Comparison of ENCODE assay signal across 33 cellular contexts in the genomic region with DNA sequence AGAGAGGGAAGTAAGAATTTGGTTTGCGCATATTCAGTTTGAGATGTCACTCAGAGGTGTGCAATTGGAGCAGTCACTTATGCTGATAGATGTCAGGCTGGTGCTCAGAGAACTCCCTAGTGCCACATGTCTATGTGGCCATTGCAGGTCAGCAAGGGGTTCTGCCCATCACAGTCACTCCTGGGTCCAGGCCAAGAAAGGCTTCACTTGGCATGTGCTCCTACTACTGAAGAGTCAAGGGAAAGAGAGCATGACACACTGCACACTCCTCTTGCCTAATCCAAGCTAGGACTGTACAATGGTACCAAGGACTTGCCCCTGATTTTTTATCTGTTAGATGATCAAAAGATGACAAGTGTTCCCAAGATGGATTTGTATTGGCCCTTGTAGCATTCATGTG. TPM values are rescaled to one million over a fixed set of nuclear protein-coding genes. Genes with fewer than 3 reads are reported as not detected.
"Had no signal": no experiment of that assay in that cellular context is flagged by ENCODE, and none has a peak within 500 bp of the region (broad histone marks: within the 10 kb centered on the region; RNA-seq: fewer than 3 reads in every experiment).

No MANE protein-coding gene starts in this region.

- H3K9me3 ChIP-seq: body of pancreas, SJCRH30 had no signal

- H3K4me3 ChIP-seq: body of pancreas, breast epithelium, K562, PC-9, SJCRH30, SK-N-MC had no signal

- FAIRE-seq: astrocyte, K562, RCC 7860, TTC549 had no signal

- H3K4me1 ChIP-seq: body of pancreas, breast epithelium, SJCRH30 had no signal

- H3K36me3 ChIP-seq: breast epithelium, SJCRH30 had no signal

- H3K27me3 ChIP-seq: body of pancreas had no signal

- H3K4me3 Mint-ChIP-seq: activated CD4-positive, alpha-beta T cell treated with anti-CD3 and anti-CD28 coated beads, Interleukin-2, amount 10 ng/mL, durations not matched to agents 7 days and 5 days; activated CD8-positive, alpha-beta T cell treated with anti-CD3 and anti-CD28 coated beads, Interleukin-2, amount 10 ng/mL, durations not matched to agents 7 days and 5 days; activated naive CD4-positive, alpha-beta T cell treated with anti-CD3 and anti-CD28 coated beads, Interleukin-2, amount 50 U/mL, for 24 hours; activated naive CD8-positive, alpha-beta T cell treated with anti-CD3 and anti-CD28 coated beads, Interleukin-2, amount 10 ng/mL, durations not matched to agents 7 days and 5 days; activated T-cell treated with anti-CD3 and anti-CD28 coated beads, Interleukin-2, amount 50 U/mL, for 24 hours; T-helper 1 cell treated with Interleukin-12 subunit alpha and Interleukin-12 subunit beta and Interleukin-4 antibody, amounts not matched to agents 30 μg/mL and 1 μg/mL, for 36 hours; T-helper 2 cell treated with Interferon-gamma antibody and Interleukin-4, amounts not matched to agents 5 μg/mL and 100 μg/mL, for 36 hours had no signal

- H3K36me3 Mint-ChIP-seq: activated naive CD4-positive, alpha-beta T cell treated with anti-CD3 and anti-CD28 coated beads, Interleukin-2, amount 50 U/mL, for 24 hours; activated naive CD8-positive, alpha-beta T cell treated with anti-CD3 and anti-CD28 coated beads, Interleukin-2, amount 10 ng/mL, durations not matched to agents 7 days and 5 days had no signal

- DNase-seq: activated CD4-positive, alpha-beta T cell treated with anti-CD3 and anti-CD28 coated beads, Interleukin-2, amount 10 ng/mL, durations not matched to agents 7 days and 5 days; activated CD4-positive, alpha-beta T cell treated with anti-CD3 and anti-CD28 coated beads, Interleukin-2, amount 50 U/mL, for 48 hours; activated CD8-positive, alpha-beta T cell treated with anti-CD3 and anti-CD28 coated beads, Interleukin-2, amount 10 ng/mL, durations not matched to agents 7 days and 5 days; activated gamma-delta T cell; activated naive CD4-positive, alpha-beta T cell treated with Interleukin-2 at 50 U/mL for 16 hours; activated naive CD8-positive, alpha-beta T cell treated with anti-CD3 and anti-CD28 coated beads, Interleukin-2, amount 10 ng/mL, durations not matched to agents 7 days and 5 days; activated T-cell treated with anti-CD3 and anti-CD28 coated beads, Interleukin-2, amount 50 U/mL, for 24 hours; amygdala; body of pancreas; central memory CD4-positive, alpha-beta T cell; IMR-90; NCI-H1048; NCI-H1105 treated with DMSO at 0.1 percent for 48 hours; NCI-H1436; NCI-H1694 treated with DMSO at 0.1 percent for 48 hours; NCI-H2029; NCI-H345; NCI-H524 treated with DMSO at 0.1 percent for 48 hours; PC-9; SHP77; SJCRH30 had no signal

- H3K4me1 Mint-ChIP-seq: activated CD4-positive, alpha-beta T cell treated with anti-CD3 and anti-CD28 coated beads, Interleukin-2, amount 10 ng/mL, durations not matched to agents 7 days and 5 days; activated naive CD4-positive, alpha-beta T cell treated with anti-CD3 and anti-CD28 coated beads, Interleukin-2, amount 50 U/mL, for 24 hours; activated naive CD8-positive, alpha-beta T cell treated with anti-CD3 and anti-CD28 coated beads, Interleukin-2, amount 10 ng/mL, durations not matched to agents 7 days and 5 days had no signal

- H3K4me2 ChIP-seq: PC-9 had no signal

- H3K27ac ChIP-seq: body of pancreas, breast epithelium, PC-9, RWPE1, SJCRH30, SK-N-MC had no signal

- H2AFZ ChIP-seq: PC-9 had no signal

- H3K9me3 Mint-ChIP-seq: activated naive CD4-positive, alpha-beta T cell treated with anti-CD3 and anti-CD28 coated beads, Interleukin-2, amount 50 U/mL, for 24 hours; activated T-cell treated with anti-CD3 and anti-CD28 coated beads, Interleukin-2, amount 50 U/mL, for 24 hours; activated T-helper 2 cell treated with anti-CD3 and anti-CD28 coated beads, Interferon-gamma antibody, Interleukin-2, Interleukin-4, amounts not matched to agents 10 μg/mL and 5 μg/mL and 100 μg/mL, durations not matched to agents 14 hours and 24 hours and 36 hours; T-helper 1 cell treated with Interleukin-12 subunit alpha and Interleukin-12 subunit beta and Interleukin-4 antibody, amounts not matched to agents 30 μg/mL and 1 μg/mL, for 36 hours; T-helper 2 cell treated with Interferon-gamma antibody and Interleukin-4, amounts not matched to agents 5 μg/mL and 100 μg/mL, for 36 hours had no signal

- H3K27ac Mint-ChIP-seq: activated CD4-positive, alpha-beta T cell treated with anti-CD3 and anti-CD28 coated beads, Interleukin-2, amount 10 ng/mL, durations not matched to agents 7 days and 5 days; activated CD8-positive, alpha-beta T cell treated with anti-CD3 and anti-CD28 coated beads, Interleukin-2, amount 10 ng/mL, durations not matched to agents 7 days and 5 days; activated naive CD4-positive, alpha-beta T cell treated with anti-CD3 and anti-CD28 coated beads, Interleukin-2, amount 50 U/mL, for 24 hours; activated naive CD8-positive, alpha-beta T cell treated with anti-CD3 and anti-CD28 coated beads, Interleukin-2, amount 10 ng/mL, durations not matched to agents 7 days and 5 days; activated T-cell treated with anti-CD3 and anti-CD28 coated beads, Interleukin-2, amount 50 U/mL, for 24 hours; activated T-helper 2 cell treated with anti-CD3 and anti-CD28 coated beads, Interferon-gamma antibody, Interleukin-2, Interleukin-4, amounts not matched to agents 10 μg/mL and 5 μg/mL and 100 μg/mL, durations not matched to agents 14 hours and 24 hours and 36 hours; T-helper 1 cell treated with Interleukin-12 subunit alpha and Interleukin-12 subunit beta and Interleukin-4 antibody, amounts not matched to agents 30 μg/mL and 1 μg/mL, for 36 hours; T-helper 2 cell treated with Interferon-gamma antibody and Interleukin-4, amounts not matched to agents 5 μg/mL and 100 μg/mL, for 36 hours had no signal

RNA-seq across cellular contexts. Expression of a gene that starts 57.1 kb away (rescaled TPM):
- total RNA-seq: activated CD4-positive, alpha-beta T cell treated with anti-CD3 and anti-CD28 coated beads, Interleukin-2, amount 10 ng/mL, durations not matched to agents 7 days and 5 days; activated CD8-positive, alpha-beta T cell treated with anti-CD3 and anti-CD28 coated beads, Interleukin-2, amount 10 ng/mL, durations not matched to agents 7 days and 5 days; activated naive CD8-positive, alpha-beta T cell treated with anti-CD3 and anti-CD28 coated beads, Interleukin-2, amount 10 ng/mL, durations not matched to agents 7 days and 5 days; activated T-helper 2 cell treated with anti-CD3 and anti-CD28 coated beads, Interferon-gamma antibody, Interleukin-2, Interleukin-4, amounts not matched to agents 10 μg/mL and 5 μg/mL and 100 μg/mL, durations not matched to agents 14 hours and 24 hours and 36 hours; body of pancreas; IMR-90; K562; OCI-LY7; PC-9 had no signal
- polyA plus RNA-seq: IMR-90, K562 had no signal
